ENCODE assay signal across 16 cellular contexts in genomic region chr4:18314731-18315130, GRCh38.
"Had no signal": no experiment of that assay in that cellular context is flagged by ENCODE, and none has a peak within 500 bp of the region (broad histone marks: within the 10 kb centered on the region; RNA-seq: fewer than 3 reads in every experiment).

No MANE protein-coding gene starts in this region.

- DNase-seq: KBM-7, MV-4-11, NCI-H1048, NCI-H1105, NCI-H1436 treated with DMSO at 0.1 percent for 48 hours, NCI-H1694, NCI-H187 treated with DMSO at 0.1 percent for 48 hours, NCI-H2081 treated with DMSO at 0.1 percent for 48 hours, NCI-H2227 treated with DMSO at 0.1 percent for 48 hours, NCI-H526, NCI-H82, Right ventricle myocardium superior, RPMI8226, SIG-M5, T-helper 1 cell, T-helper 17 cell had no signal

- ATAC-seq: T-helper 17 cell had no signal
